ENCODE assay signal across 35 cellular contexts in genomic region chr3:14862303-14862660, GRCh38. TPM values are rescaled to one million over a fixed set of nuclear protein-coding genes. Genes with fewer than 3 reads are reported as not detected.
"Had no signal": no experiment of that assay in that cellular context is flagged by ENCODE, and none has a peak within 500 bp of the region (broad histone marks: within the 10 kb centered on the region; RNA-seq: fewer than 3 reads in every experiment).

No MANE protein-coding gene starts in this region.

- H3K36me3 ChIP-seq: brain microvascular endothelial cell, Peyer's patch had no signal

- H3K27ac Mint-ChIP-seq: activated B cell treated with CpG ODN at 0.5 μM for 24 hours; activated CD4-positive, alpha-beta memory T cell treated with anti-CD3 and anti-CD28 coated beads for 36 hours; activated naive CD4-positive, alpha-beta T cell treated with anti-CD3 and anti-CD28 coated beads for 36 hours; activated T-helper 1 cell treated with anti-CD3 and anti-CD28 coated beads, Interleukin-12 subunit alpha, Interleukin-12 subunit beta, Interleukin-2, Interleukin-4 antibody, amounts not matched to agents 30 ng/mL and 10 ng/mL and 1 ng/mL, durations not matched to agents 14 hours and 24 hours and 36 hours had no signal

- H3K9ac ChIP-seq: KMS-11 had no signal

- H3K4me2 ChIP-seq: KMS-11 had no signal

- H3K36me3 Mint-ChIP-seq: activated CD4-positive, alpha-beta memory T cell treated with anti-CD3 and anti-CD28 coated beads for 36 hours; activated naive CD4-positive, alpha-beta T cell treated with anti-CD3 and anti-CD28 coated beads, Interleukin-2, amount 50 U/mL, for 72 hours had no signal

- ATAC-seq: activated naive CD4-positive, alpha-beta T cell treated with anti-CD3 and anti-CD28 coated beads, Interleukin-2, amount 50 U/mL, for 72 hours; activated T-cell treated with anti-CD3 and anti-CD28 coated beads, Interleukin-2, amount 50 U/mL, for 4 hours; PC-3 had no signal

- H3K27me3 ChIP-seq: brain microvascular endothelial cell, Peyer's patch had no signal

- H3K9me3 ChIP-seq: Peyer's patch had no signal

- H3K4me3 Mint-ChIP-seq: activated B cell treated with CpG ODN at 0.5 μM for 24 hours; activated CD4-positive, alpha-beta memory T cell treated with anti-CD3 and anti-CD28 coated beads for 36 hours; activated naive CD4-positive, alpha-beta T cell treated with anti-CD3 and anti-CD28 coated beads for 36 hours; activated T-cell treated with anti-CD3 and anti-CD28 coated beads, Interleukin-2, amount 50 U/mL, for 4 hours; activated T-helper 1 cell treated with anti-CD3 and anti-CD28 coated beads, Interleukin-12 subunit alpha, Interleukin-12 subunit beta, Interleukin-2, Interleukin-4 antibody, amounts not matched to agents 30 ng/mL and 10 ng/mL and 1 ng/mL, durations not matched to agents 14 hours and 24 hours and 36 hours had no signal

- H3K4me3 ChIP-seq: Peyer's patch had no signal

- DNase-seq: activated B cell treated with CpG ODN at 0.5 μM for 24 hours; activated CD4-positive, alpha-beta memory T cell treated with anti-CD3 and anti-CD28 coated beads for 36 hours; activated CD4-positive, alpha-beta T cell treated with anti-CD3 and anti-CD28 coated beads for 4 hours; activated CD4-positive, alpha-beta T cell treated with anti-CD3 and anti-CD28 coated beads, Interleukin-2, amount 50 U/mL, for 1 hour; activated CD4-positive, CD25-positive, alpha-beta regulatory T cell treated with anti-CD3 and anti-CD28 coated beads, Interleukin-2, amount 50 U/mL, for 72 hours; activated CD8-positive, alpha-beta memory T cell treated with anti-CD3 and anti-CD28 coated beads, Interleukin-2, amount 50 U/mL, for 4 hours; activated gamma-delta T cell treated with Interleukin-2 at 50 U/mL for 16 hours; activated naive CD4-positive, alpha-beta T cell treated with anti-CD3 and anti-CD28 coated beads for 36 hours; activated T-cell treated with anti-CD3 and anti-CD28 coated beads for 4 hours; activated T-cell treated with anti-CD3 and anti-CD28 coated beads, Interleukin-2, amount 50 U/mL, for 4 hours; amniotic stem cell; brain microvascular endothelial cell; MM.1S; MV-4-11; NCI-H1092; NCI-H146; NCI-H187; NCI-H2029 treated with DMSO at 0.1 percent for 48 hours; NCI-H2107; NCI-H2171; NCI-H510A; NCI-H526; NCI-H748 treated with DMSO at 0.1 percent for 48 hours; NK-92 treated with Interleukin-12 subunit alpha and Interleukin-12 subunit beta, amount 100 ng/mL, for 24 hours; PC-3; Peyer's patch; SW 1271; T-helper 1 cell; T-helper 2 cell; T-helper 9 cell had no signal

- H3K27me3 Mint-ChIP-seq: activated CD4-positive, alpha-beta memory T cell treated with anti-CD3 and anti-CD28 coated beads for 36 hours had no signal

- H3K4me1 Mint-ChIP-seq: activated B cell treated with CpG ODN at 0.5 μM for 24 hours had no signal

- H3K27ac ChIP-seq: brain microvascular endothelial cell, KMS-11, VCaP had no signal

- H3K9me3 Mint-ChIP-seq: activated B cell treated with CpG ODN at 0.5 μM for 24 hours; activated CD4-positive, alpha-beta memory T cell treated with anti-CD3 and anti-CD28 coated beads for 36 hours; activated naive CD4-positive, alpha-beta T cell treated with anti-CD3 and anti-CD28 coated beads for 36 hours; activated naive CD4-positive, alpha-beta T cell treated with anti-CD3 and anti-CD28 coated beads, Interleukin-2, amount 50 U/mL, for 72 hours; activated T-cell treated with anti-CD3 and anti-CD28 coated beads, Interleukin-2, amount 50 U/mL, for 4 hours; activated T-helper 1 cell treated with anti-CD3 and anti-CD28 coated beads, Interleukin-12 subunit alpha, Interleukin-12 subunit beta, Interleukin-2, Interleukin-4 antibody, amounts not matched to agents 30 ng/mL and 10 ng/mL and 1 ng/mL, durations not matched to agents 14 hours and 24 hours and 36 hours had no signal

- H3K4me1 ChIP-seq: Peyer's patch had no signal

RNA-seq across cellular contexts. Expression of gene FGD5, which starts 43.5 kb away (rescaled TPM):
- total RNA-seq: activated B cell treated with CpG ODN at 0.5 μM for 24 hours; activated naive CD4-positive, alpha-beta T cell treated with anti-CD3 and anti-CD28 coated beads for 36 hours; activated naive CD4-positive, alpha-beta T cell treated with anti-CD3 and anti-CD28 coated beads, Interleukin-2, amount 50 U/mL, for 72 hours; activated T-helper 1 cell treated with anti-CD3 and anti-CD28 coated beads, Interleukin-12 subunit alpha, Interleukin-12 subunit beta, Interleukin-2, Interleukin-4 antibody, amounts not matched to agents 30 ng/mL and 10 ng/mL and 1 ng/mL, durations not matched to agents 14 hours and 24 hours and 36 hours; LHCN-M2; PC-3 had no signal
